In genomic region chr5:52738095-52738506, GRCh38 we compare ENCODE assay signal across 13 cellular contexts. TPM values are rescaled to one million over a fixed set of nuclear protein-coding genes. Genes with fewer than 3 reads are reported as not detected.
A peak's percentile ranks its signal among the peaks of the same experiment; 100 is the strongest.
DNase-seq lines count a peak whose midpoint lies in the region; ATAC-seq and TF ChIP-seq lines count a peak whose summit lies in the region.
"Had no signal": no experiment of that assay in that cellular context is flagged by ENCODE, and none has a peak within 500 bp of the region (broad histone marks: within the 10 kb centered on the region; RNA-seq: fewer than 3 reads in every experiment).

No MANE protein-coding gene starts in this region.

- no peaks in the 10 kb centered on the region for H3K9me3 Mint-ChIP-seq in central memory CD8-positive, alpha-beta T cell
- H3K9me3 Mint-ChIP-seq: stimulated activated memory B cell treated with anti-CD40 and anti-IgM and Interleukin-4, amounts not matched to agents 10 μg/mL and 1 μg/mL and 100 μg/mL, for 72 hours had no signal

- DNase-seq in CMK (ENCODE audit: low read depth) (peak; percentile 80), Peyer's patch (no peak), NCI-H510A treated with DMSO at 0.1 percent for 48 hours (lab: John Stamatoyannopoulos, UW) (no peak)
- no peak for DNase-seq in central memory CD8-positive, alpha-beta T cell (ENCODE audit: low spot score in 2 of 2)
- DNase-seq in stimulated activated CD4-positive, alpha-beta T cell treated with anti-CD3 and anti-CD28 coated beads, Interleukin-2, amount 100 ng/mL, for 24 hours = no peak
- DNase-seq: activated CD4-positive, CD25-positive, alpha-beta regulatory T cell; caudate nucleus; right lobe of liver had no signal

- no peaks in the 10 kb centered on the region for H3K36me3 Mint-ChIP-seq in central memory CD8-positive, alpha-beta T cell (ENCODE audit: insufficient read depth)
- H3K36me3 Mint-ChIP-seq: stimulated activated memory B cell treated with anti-CD40 and anti-IgM and Interleukin-4, amounts not matched to agents 10 μg/mL and 1 μg/mL and 100 μg/mL, for 72 hours had no signal

- peaks cover 0 to 5% (median 0%) of the 10 kb centered on the region in 4 donors for H3K4me1 ChIP-seq in Peyer's patch
- H3K4me1 ChIP-seq: right lobe of liver had no signal

- H3K27me3 Mint-ChIP-seq in central memory CD8-positive, alpha-beta T cell = no peaks in the 10 kb centered on the region

- H3K27ac Mint-ChIP-seq in central memory CD8-positive, alpha-beta T cell (ENCODE audit: low read depth) = peak overlapping the region; percentile 5
- H3K27ac Mint-ChIP-seq: stimulated activated memory B cell treated with anti-CD40 and anti-IgM and Interleukin-4, amounts not matched to agents 10 μg/mL and 1 μg/mL and 100 μg/mL, for 72 hours had no signal

- no peaks in the 10 kb centered on the region for H3K9me3 ChIP-seq in Peyer's patch
- H3K9me3 ChIP-seq: right lobe of liver had no signal

- H3K4me1 Mint-ChIP-seq in central memory CD8-positive, alpha-beta T cell = peaks cover 14% of the 10 kb centered on the region
- H3K4me1 Mint-ChIP-seq: stimulated activated memory B cell treated with anti-CD40 and anti-IgM and Interleukin-4, amounts not matched to agents 10 μg/mL and 1 μg/mL and 100 μg/mL, for 72 hours had no signal

- TF ChIP-seq POLR2A in Peyer's patch (IDR thresholded peaks at IDR 0.05) = no peak

- H3K27ac ChIP-seq in Peyer's patch = no peak overlapping the region
- H3K27ac ChIP-seq: C4-2B, right lobe of liver had no signal

- no peak overlapping the region for H3K4me3 Mint-ChIP-seq in central memory CD8-positive, alpha-beta T cell
- H3K4me3 Mint-ChIP-seq: stimulated activated memory B cell treated with anti-CD40 and anti-IgM and Interleukin-4, amounts not matched to agents 10 μg/mL and 1 μg/mL and 100 μg/mL, for 72 hours had no signal

- no peak overlapping the region for H3K4me3 ChIP-seq in Peyer's patch
- H3K4me3 ChIP-seq: right lobe of liver had no signal

- H3K36me3 ChIP-seq in Peyer's patch = no peaks in the 10 kb centered on the region
- H3K36me3 ChIP-seq: right lobe of liver had no signal

- H3K27me3 ChIP-seq in Peyer's patch = no peaks in the 10 kb centered on the region
- H3K27me3 ChIP-seq: right lobe of liver had no signal

- TF ChIP-seq CTCF in Peyer's patch (IDR thresholded peaks at IDR 0.05) = no peak

- ATAC-seq in GM19463 (IDR thresholded peaks at IDR 0.05; ENCODE audit: unreplicated experiment) (peak; percentile 87), HG03565 (IDR thresholded peaks at IDR 0.05; ENCODE audit: unreplicated experiment) (peak; percentile 73), HG03469 (IDR thresholded peaks at IDR 0.05; ENCODE audit: unreplicated experiment) (no peak)
- ATAC-seq in central memory CD8-positive, alpha-beta T cell (replicated peaks; ENCODE audit: extremely low read depth, poor library complexity, severe bottlenecking) = no peak
- ATAC-seq: stimulated activated memory B cell treated with anti-CD40 and anti-IgM and Interleukin-4, amounts not matched to agents 10 μg/mL and 1 μg/mL and 100 μg/mL, for 72 hours had no signal

RNA-seq across cellular contexts. Expression of gene ITGA1, which starts 49.6 kb away (rescaled TPM):
- total RNA-seq in Peyer's patch = 10 to 100 TPM; 21.2 to 49.5 (median 43.1) TPM

RNA-seq across cellular contexts. Expression of gene PELO, which starts 49.6 kb away (rescaled TPM):
- total RNA-seq in Peyer's patch = 10 to 100 TPM; 10.2 to 22.3 (median 12.9) TPM

Comparison
In these comparisons a context has a peak if more than half of its experiments do, and no peak if none do; other contexts are left out.
1. ATAC-seq: peak in GM19463 (single experiment) and HG03565 (single experiment); none in central memory CD8-positive, alpha-beta T cell (single experiment) and HG03469 (single experiment).